In the genomic region with DNA sequence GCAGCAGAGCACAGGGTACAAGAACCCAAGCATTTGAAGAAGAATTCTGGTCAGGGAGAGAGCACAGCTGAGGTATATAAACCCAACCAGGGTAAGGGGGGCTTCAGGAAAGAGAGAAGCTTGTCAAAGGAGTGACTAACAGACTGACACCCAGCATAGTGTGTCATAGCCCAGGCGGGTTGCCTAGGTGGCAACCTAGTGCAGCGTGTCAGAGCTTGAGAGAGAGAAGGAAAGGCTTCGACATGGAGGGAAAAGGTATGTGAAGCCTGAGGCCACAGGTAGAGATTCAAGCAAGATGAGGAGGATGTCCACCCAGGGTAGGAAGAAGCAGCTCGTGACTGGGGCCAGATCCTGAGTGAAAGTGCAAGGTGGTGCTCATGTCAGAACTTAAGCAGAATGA, we compare ENCODE assay signal across 1 cellular context.
TF ChIP-seq lines count a peak whose summit lies in the region.

No MANE protein-coding gene starts in this region.

TF ChIP-seq in IMR-90, 13 proteins besides CTCF, POLR2A, EP300 and RAD21:
- no peak for TF ChIP-seq NFE2L2 (IDR thresholded peaks at IDR 0.05; ENCODE audit: low read depth, low read length)
- TF ChIP-seq, protein P1, sequence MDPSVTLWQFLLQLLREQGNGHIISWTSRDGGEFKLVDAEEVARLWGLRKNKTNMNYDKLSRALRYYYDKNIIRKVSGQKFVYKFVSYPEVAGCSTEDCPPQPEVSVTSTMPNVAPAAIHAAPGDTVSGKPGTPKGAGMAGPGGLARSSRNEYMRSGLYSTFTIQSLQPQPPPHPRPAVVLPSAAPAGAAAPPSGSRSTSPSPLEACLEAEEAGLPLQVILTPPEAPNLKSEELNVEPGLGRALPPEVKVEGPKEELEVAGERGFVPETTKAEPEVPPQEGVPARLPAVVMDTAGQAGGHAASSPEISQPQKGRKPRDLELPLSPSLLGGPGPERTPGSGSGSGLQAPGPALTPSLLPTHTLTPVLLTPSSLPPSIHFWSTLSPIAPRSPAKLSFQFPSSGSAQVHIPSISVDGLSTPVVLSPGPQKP (IDR thresholded peaks at IDR 0.05; ENCODE audit: borderline replicate concordance, low read depth, low read length): no peak
- no peak for TF ChIP-seq MAFK (IDR thresholded peaks at IDR 0.05; ENCODE audit: low read depth, low read length)
- TF ChIP-seq SMC3 (IDR thresholded peaks at IDR 0.05; ENCODE audit: low read depth, low read length): no peak
- TF ChIP-seq MXI1 (IDR thresholded peaks at IDR 0.05; ENCODE audit: borderline replicate concordance, low read depth, low read length): no peak
TF ChIP-seq in IMR-90: peak in this region for 0.
